Comparison of ENCODE assay signal across 2 cellular contexts in genomic region chr1:93495911-93496310, GRCh38.
TF ChIP-seq lines count a peak whose summit lies in the region.

No MANE protein-coding gene starts in this region.

TF ChIP-seq in HepG2, 621 proteins besides CTCF, POLR2A, EP300 and RAD21:
- TF ChIP-seq LBX2 (CRISPR knock-in tag; IDR thresholded peaks at IDR 0.05; ENCODE audit: borderline replicate concordance), result no peak
- peak; percentile 56 for TF ChIP-seq HNRNPK (IDR thresholded peaks at IDR 0.05; ENCODE audit: low read depth, low read length, poor library complexity, severe bottlenecking)

TF ChIP-seq in H1, 55 proteins besides CTCF, POLR2A, EP300 and RAD21:
- TF ChIP-seq ATF2 (IDR thresholded peaks at IDR 0.05; ENCODE audit: low read length), result no peak
- 0 out of 2 replicates have a peak, but pooled peaks have one; percentile 14 for TF ChIP-seq KDM1A (IDR thresholded peaks at IDR 0.05; ENCODE audit: borderline replicate concordance, low read length)
- TF ChIP-seq POLR2AphosphoS5 (IDR thresholded peaks at IDR 0.05; ENCODE audit: low read depth, low read length), result no peak
